ENCODE assay signal across 8 cellular contexts in the genomic region with DNA sequence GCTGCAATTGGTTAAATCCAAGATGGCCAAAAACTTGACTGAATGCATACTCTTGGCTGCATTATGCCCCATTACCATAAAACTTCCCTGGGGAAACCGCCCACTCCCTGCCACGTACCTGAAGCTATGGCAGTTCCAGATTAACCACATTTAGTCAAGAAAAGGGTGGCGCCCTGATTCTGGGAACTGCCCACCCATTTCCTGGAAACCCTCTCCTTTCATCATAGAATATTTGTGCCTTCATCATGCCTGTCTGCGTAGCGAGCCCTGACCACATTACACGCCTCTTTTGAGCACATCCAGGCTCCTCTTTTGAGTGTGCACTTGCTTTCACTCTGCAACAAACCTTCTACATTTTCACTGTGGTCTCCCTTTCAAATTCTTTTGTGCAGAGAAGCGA. TPM values are rescaled to one million over a fixed set of nuclear protein-coding genes. Genes with fewer than 3 reads are reported as not detected.
DNase-seq lines count a peak whose midpoint lies in the region; ATAC-seq, FAIRE-seq and TF ChIP-seq lines count a peak whose summit lies in the region.

No MANE protein-coding gene starts in this region.

- H3K36me3 Mint-ChIP-seq in activated naive CD8-positive, alpha-beta T cell treated with anti-CD3 and anti-CD28 coated beads, Interleukin-2, amount 50 U/mL, for 24 hours (ENCODE audit: low read depth), result peaks cover 36% of the 10 kb centered on the region

- H3F3A ChIP-seq in SK-N-SH (replicated peaks; ENCODE audit: insufficient read depth), result no peaks in the 10 kb centered on the region

- no peak for TF ChIP-seq EP300 in SK-N-SH (IDR thresholded peaks at IDR 0.05; ENCODE audit: borderline replicate concordance in 1 of 2, low read depth in 1 of 2, low read length in 1 of 2)

- no peak overlapping the region for H3K4me3 ChIP-seq in SK-N-SH (ENCODE audit: low read depth in 2 of 2, low read length in 1 of 2)

- H3K27ac Mint-ChIP-seq in activated naive CD8-positive, alpha-beta T cell treated with anti-CD3 and anti-CD28 coated beads, Interleukin-2, amount 50 U/mL, for 24 hours, result no peak overlapping the region

- no peak overlapping the region for H3K4me3 Mint-ChIP-seq in activated naive CD8-positive, alpha-beta T cell treated with anti-CD3 and anti-CD28 coated beads, Interleukin-2, amount 50 U/mL, for 24 hours

- peaks cover 0 to 19% of the 10 kb centered on the region in 2 experiments; a peak in 2 of 4 replicates for H3K4me1 ChIP-seq in SK-N-SH (ENCODE audit: control insufficient read depth in 1 of 2, insufficient read depth in 2 of 2, low read depth in 1 of 2, low read length in 1 of 2)

- no peaks in the 10 kb centered on the region for H4K20me1 ChIP-seq in SK-N-SH (ENCODE audit: insufficient read depth)

- no peaks in the 10 kb centered on the region for H3K9me3 Mint-ChIP-seq in activated naive CD8-positive, alpha-beta T cell treated with anti-CD3 and anti-CD28 coated beads, Interleukin-2, amount 50 U/mL, for 24 hours

- H3K27ac ChIP-seq in substantia nigra (ENCODE audit: low read depth, low read length, poor library complexity, severe bottlenecking), result no peak overlapping the region
- H3K27ac ChIP-seq in SK-N-SH (ENCODE audit: low read depth in 2 of 2, low read length in 1 of 2), result no peak overlapping the region; a peak in 1 of 4 replicates

- POLR2A ChIA-PET in SK-N-SH (lab: Yijun Ruan, JAX), result no interaction called here

- no peak overlapping the region for H2AFZ ChIP-seq in SK-N-SH (ENCODE audit: low read depth)

- H3K9ac ChIP-seq in SK-N-SH, result no peak overlapping the region

- no peak overlapping the region for H3K4me2 ChIP-seq in SK-N-SH

- no peak for TF ChIP-seq POLR2A in GM12892 (IDR thresholded peaks at IDR 0.05; ENCODE audit: low read depth, low read length)

- H3K36me3 ChIP-seq in SK-N-SH (replicated peaks in 1 of 2; ENCODE audit: control insufficient read depth in 1 of 2, insufficient read depth in 2 of 2, low read length in 1 of 2), result peaks cover 0 to 13% of the 10 kb centered on the region in 2 experiments

- CTCF ChIA-PET in SK-N-SH (lab: Yijun Ruan, JAX), result interaction anchor here (0.9 to 2.1 kb wide), 3 partner anchors 13 to 410 kb away, joined by 3 to 10 read pairs (median 5); no protein-coding TSS in a partner anchor

- peak; percentile 72 for FAIRE-seq in GM12892 (lab: Jason Lieb, UNC)

- peak; percentile 73 for ATAC-seq in HG02759 (IDR thresholded peaks at IDR 0.05; ENCODE audit: unreplicated experiment)
- peak; percentile 91 for ATAC-seq in activated naive CD8-positive, alpha-beta T cell treated with anti-CD3 and anti-CD28 coated beads, Interleukin-2, amount 50 U/mL, for 24 hours

- H3K9me3 ChIP-seq in SK-N-SH, result no peaks in the 10 kb centered on the region

- TF ChIP-seq CTCF in SK-N-SH (IDR thresholded peaks at IDR 0.05), result no peak

- DNase-seq in GM12892 (ENCODE audit: insufficient read length) (peak; percentile 6), T-helper 1 cell (peak; percentile 72 to 98 (median 83)), DMS114 treated with DMSO at 0.1 percent for 48 hours (lab: John Stamatoyannopoulos, UW; ENCODE audit: unreplicated experiment) (no peak), substantia nigra (lab: John Stamatoyannopoulos, UW) (no peak), SK-N-SH (no peak)
- peak; percentile 92 for DNase-seq in activated naive CD8-positive, alpha-beta T cell treated with anti-CD3 and anti-CD28 coated beads, Interleukin-2, amount 50 U/mL, for 24 hours
- peak; percentile 85 to 98 for DNase-seq in stimulated activated CD4-positive, alpha-beta T cell treated with anti-CD3 and anti-CD28 coated beads, Interleukin-1b, Interleukin-23, amount 100 ng/mL, for 4 hours (ENCODE audit: low read depth in 2 of 2)

- WGBS in SK-N-SH (ENCODE audit: low lambda C conversion rate), result 94% methylated on average over 7 of the region's 7 CpGs

- H3K79me2 ChIP-seq in SK-N-SH (ENCODE audit: insufficient read depth), result peaks cover 90% of the 10 kb centered on the region

- H3K4me1 Mint-ChIP-seq in activated naive CD8-positive, alpha-beta T cell treated with anti-CD3 and anti-CD28 coated beads, Interleukin-2, amount 50 U/mL, for 24 hours, result peaks cover 80% of the 10 kb centered on the region

- TF ChIP-seq RAD21 in SK-N-SH (IDR thresholded peaks at IDR 0.05; ENCODE audit: low read length), result no peak

- H3K27me3 ChIP-seq in SK-N-SH (ENCODE audit: insufficient read depth), result no peaks in the 10 kb centered on the region

- peaks cover 2% of the 10 kb centered on the region for H3K27me3 Mint-ChIP-seq in activated naive CD8-positive, alpha-beta T cell treated with anti-CD3 and anti-CD28 coated beads, Interleukin-2, amount 50 U/mL, for 24 hours

- no peaks in the 10 kb centered on the region for H3K9me2 ChIP-seq in SK-N-SH

TF ChIP-seq in SK-N-SH, 30 proteins besides CTCF, POLR2A, EP300 and RAD21 (continues in another document):
- no peak for TF ChIP-seq GATA2 (CRISPR knock-in tag; IDR thresholded peaks at IDR 0.05)
- TF ChIP-seq EZH2phosphoT487 (IDR thresholded peaks at IDR 0.05; ENCODE audit: borderline replicate concordance, low read depth), result no peak
- TF ChIP-seq, protein P1, sequence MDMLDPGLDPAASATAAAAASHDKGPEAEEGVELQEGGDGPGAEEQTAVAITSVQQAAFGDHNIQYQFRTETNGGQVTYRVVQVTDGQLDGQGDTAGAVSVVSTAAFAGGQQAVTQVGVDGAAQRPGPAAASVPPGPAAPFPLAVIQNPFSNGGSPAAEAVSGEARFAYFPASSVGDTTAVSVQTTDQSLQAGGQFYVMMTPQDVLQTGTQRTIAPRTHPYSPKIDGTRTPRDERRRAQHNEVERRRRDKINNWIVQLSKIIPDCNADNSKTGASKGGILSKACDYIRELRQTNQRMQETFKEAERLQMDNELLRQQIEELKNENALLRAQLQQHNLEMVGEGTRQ (IDR thresholded peaks at IDR 0.05; ENCODE audit: borderline replicate concordance, low read depth, low read length), result no peak
- TF ChIP-seq RXRA (IDR thresholded peaks at IDR 0.05; ENCODE audit: borderline replicate concordance, low read depth), result no peak
- TF ChIP-seq GABPA (IDR thresholded peaks at IDR 0.05; ENCODE audit: low read depth), result no peak
- no peak for TF ChIP-seq NFIC (IDR thresholded peaks at IDR 0.05; ENCODE audit: borderline replicate concordance)
- TF ChIP-seq, protein P2, sequence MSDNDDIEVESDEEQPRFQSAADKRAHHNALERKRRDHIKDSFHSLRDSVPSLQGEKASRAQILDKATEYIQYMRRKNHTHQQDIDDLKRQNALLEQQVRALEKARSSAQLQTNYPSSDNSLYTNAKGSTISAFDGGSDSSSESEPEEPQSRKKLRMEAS (IDR thresholded peaks at IDR 0.05; ENCODE audit: low read depth), result no peak
- TF ChIP-seq, protein P3, sequence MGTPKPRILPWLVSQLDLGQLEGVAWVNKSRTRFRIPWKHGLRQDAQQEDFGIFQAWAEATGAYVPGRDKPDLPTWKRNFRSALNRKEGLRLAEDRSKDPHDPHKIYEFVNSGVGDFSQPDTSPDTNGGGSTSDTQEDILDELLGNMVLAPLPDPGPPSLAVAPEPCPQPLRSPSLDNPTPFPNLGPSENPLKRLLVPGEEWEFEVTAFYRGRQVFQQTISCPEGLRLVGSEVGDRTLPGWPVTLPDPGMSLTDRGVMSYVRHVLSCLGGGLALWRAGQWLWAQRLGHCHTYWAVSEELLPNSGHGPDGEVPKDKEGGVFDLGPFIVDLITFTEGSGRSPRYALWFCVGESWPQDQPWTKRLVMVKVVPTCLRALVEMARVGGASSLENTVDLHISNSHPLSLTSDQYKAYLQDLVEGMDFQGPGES (IDR thresholded peaks at IDR 0.05; ENCODE audit: low read depth, low read length), result no peak
- TF ChIP-seq TCF12 (IDR thresholded peaks at IDR 0.05), result no peak
- TF ChIP-seq TAF1 (IDR thresholded peaks at IDR 0.05; ENCODE audit: borderline replicate concordance, low read depth, low read length), result no peak
- TF ChIP-seq RFX5 (IDR thresholded peaks at IDR 0.05; ENCODE audit: low read length), result no peak
- TF ChIP-seq, protein P4, sequence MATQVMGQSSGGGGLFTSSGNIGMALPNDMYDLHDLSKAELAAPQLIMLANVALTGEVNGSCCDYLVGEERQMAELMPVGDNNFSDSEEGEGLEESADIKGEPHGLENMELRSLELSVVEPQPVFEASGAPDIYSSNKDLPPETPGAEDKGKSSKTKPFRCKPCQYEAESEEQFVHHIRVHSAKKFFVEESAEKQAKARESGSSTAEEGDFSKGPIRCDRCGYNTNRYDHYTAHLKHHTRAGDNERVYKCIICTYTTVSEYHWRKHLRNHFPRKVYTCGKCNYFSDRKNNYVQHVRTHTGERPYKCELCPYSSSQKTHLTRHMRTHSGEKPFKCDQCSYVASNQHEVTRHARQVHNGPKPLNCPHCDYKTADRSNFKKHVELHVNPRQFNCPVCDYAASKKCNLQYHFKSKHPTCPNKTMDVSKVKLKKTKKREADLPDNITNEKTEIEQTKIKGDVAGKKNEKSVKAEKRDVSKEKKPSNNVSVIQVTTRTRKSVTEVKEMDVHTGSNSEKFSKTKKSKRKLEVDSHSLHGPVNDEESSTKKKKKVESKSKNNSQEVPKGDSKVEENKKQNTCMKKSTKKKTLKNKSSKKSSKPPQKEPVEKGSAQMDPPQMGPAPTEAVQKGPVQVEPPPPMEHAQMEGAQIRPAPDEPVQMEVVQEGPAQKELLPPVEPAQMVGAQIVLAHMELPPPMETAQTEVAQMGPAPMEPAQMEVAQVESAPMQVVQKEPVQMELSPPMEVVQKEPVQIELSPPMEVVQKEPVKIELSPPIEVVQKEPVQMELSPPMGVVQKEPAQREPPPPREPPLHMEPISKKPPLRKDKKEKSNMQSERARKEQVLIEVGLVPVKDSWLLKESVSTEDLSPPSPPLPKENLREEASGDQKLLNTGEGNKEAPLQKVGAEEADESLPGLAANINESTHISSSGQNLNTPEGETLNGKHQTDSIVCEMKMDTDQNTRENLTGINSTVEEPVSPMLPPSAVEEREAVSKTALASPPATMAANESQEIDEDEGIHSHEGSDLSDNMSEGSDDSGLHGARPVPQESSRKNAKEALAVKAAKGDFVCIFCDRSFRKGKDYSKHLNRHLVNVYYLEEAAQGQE (IDR thresholded peaks at IDR 0.05; ENCODE audit: low read depth, low read length), result no peak
- TF ChIP-seq, protein P5, sequence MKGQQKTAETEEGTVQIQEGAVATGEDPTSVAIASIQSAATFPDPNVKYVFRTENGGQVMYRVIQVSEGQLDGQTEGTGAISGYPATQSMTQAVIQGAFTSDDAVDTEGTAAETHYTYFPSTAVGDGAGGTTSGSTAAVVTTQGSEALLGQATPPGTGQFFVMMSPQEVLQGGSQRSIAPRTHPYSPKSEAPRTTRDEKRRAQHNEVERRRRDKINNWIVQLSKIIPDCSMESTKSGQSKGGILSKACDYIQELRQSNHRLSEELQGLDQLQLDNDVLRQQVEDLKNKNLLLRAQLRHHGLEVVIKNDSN (IDR thresholded peaks at IDR 0.05; ENCODE audit: borderline replicate concordance, low read depth), result no peak

RNA-seq across cellular contexts. Expression of a gene that starts 5.2 kb away (rescaled TPM):
- polyA plus RNA-seq in GM12892 (2012; ENCODE audit: missing spikeins), result 15.0 TPM
- polyA plus RNA-seq in SK-N-SH (2012; rRNA removed), result 5.0 and 6.9 TPM in 2 replicates
- polyA plus RNA-seq in SK-N-SH (2012; cell fraction: cytosol; rRNA removed), result 4.6 and 4.7 TPM in 2 replicates
- polyA plus RNA-seq in SK-N-SH (2012; cell fraction: nucleus; rRNA removed), result 10.8 and 22.3 TPM in 2 replicates

RNA-seq across cellular contexts. Expression of a gene that starts 5.6 kb away (rescaled TPM):
- 6.8 TPM for polyA plus RNA-seq in GM12892 (2012; ENCODE audit: missing spikeins)
- polyA plus RNA-seq in SK-N-SH (2012; rRNA removed), result 6.1 and 7.7 TPM in 2 replicates
- 6.7 and 7.4 TPM in 2 replicates for polyA plus RNA-seq in SK-N-SH (2012; cell fraction: cytosol; rRNA removed)
- polyA plus RNA-seq in SK-N-SH (2012; cell fraction: nucleus; rRNA removed), result 4.7 and 7.1 TPM in 2 replicates

Comparison
In these comparisons a context has a peak if more than half of its experiments do, and no peak if none do; other contexts are left out.
1. DNase-seq: peak in GM12892 (single experiment), T-helper 1 cell (5 of 5), activated naive CD8-positive, alpha-beta T cell treated with anti-CD3 and anti-CD28 coated beads, Interleukin-2, amount 50 U/mL, for 24 hours (single experiment) and stimulated activated CD4-positive, alpha-beta T cell treated with anti-CD3 and anti-CD28 coated beads, Interleukin-1b, Interleukin-23, amount 100 ng/mL, for 4 hours (2 of 2); none in DMS114 treated with DMSO at 0.1 percent for 48 hours (single experiment), substantia nigra (0 of 49) and SK-N-SH (single experiment).